In genomic region chr1:21673277-21673780, GRCh38 we compare ENCODE assay signal across 9 cellular contexts. TPM values are rescaled to one million over a fixed set of nuclear protein-coding genes. Genes with fewer than 3 reads are reported as not detected.
DNase-seq lines count a peak whose midpoint lies in the region; ATAC-seq and TF ChIP-seq lines count a peak whose summit lies in the region.
"Had no signal": no experiment of that assay in that cellular context is flagged by ENCODE, and none has a peak within 500 bp of the region (broad histone marks: within the 10 kb centered on the region; RNA-seq: fewer than 3 reads in every experiment).

No MANE protein-coding gene starts in this region.

- H3K27me3 ChIP-seq in hepatocyte, result no peaks in the 10 kb centered on the region
- H3K27me3 ChIP-seq in upper lobe of left lung, result peaks cover 0 to 14% (median 10%) of the 10 kb centered on the region in 4 donors

- H3K27ac ChIP-seq in VCaP (peak overlapping the region; percentile 98), hepatocyte (peak overlapping the region; percentile 16), upper lobe of left lung (peak overlapping the region in 3 of 4 donors; percentile 5 to 36 (median 28))

- no peaks in the 10 kb centered on the region for H3K9me2 ChIP-seq in hepatocyte (replicated peaks; ENCODE audit: insufficient read depth)

- ATAC-seq in upper lobe of left lung (ENCODE audit: low FRiP score in 2 of 2) (peak; percentile 31 to 51), HG03442 (IDR thresholded peaks at IDR 0.05; ENCODE audit: unreplicated experiment) (no peak), HG02571 (IDR thresholded peaks at IDR 0.05; ENCODE audit: unreplicated experiment) (no peak)

- no peak for TF ChIP-seq POLR2A in upper lobe of left lung (IDR thresholded peaks at IDR 0.05)

- no peaks in the 10 kb centered on the region for H3K79me2 ChIP-seq in hepatocyte

- H3K4me3 ChIP-seq in hepatocyte (no peak overlapping the region), upper lobe of left lung (no peak overlapping the region)

- 65% methylated on average over 9 of the region's 9 CpGs for WGBS in hepatocyte (ENCODE audit: low lambda C conversion rate, missing lambda C conversion rate)
- 4 to 11% methylated on average over 9 of the region's 9 CpGs for WGBS in upper lobe of left lung, 2 donors

- no peak overlapping the region for H3K4me2 ChIP-seq in hepatocyte

- peak; percentile 26 for DNase-seq in NCI-H510A treated with DMSO at 0.1 percent for 48 hours (lab: John Stamatoyannopoulos, UW)
- DNase-seq in NCI-H510A (lab: John Stamatoyannopoulos, UW), result no peak
- DNase-seq in hepatocyte (ENCODE audit: low spot score), result no peak
- DNase-seq in upper lobe of left lung, result peak; percentile 76 to 85
- no peak for DNase-seq in NCI-H2081 treated with DMSO at 0.1 percent for 48 hours (lab: John Stamatoyannopoulos, UW)
- DNase-seq: activated CD4-positive, CD25-positive, alpha-beta regulatory T cell treated with anti-CD3 and anti-CD28 coated beads, Interleukin-2, amount 50 U/mL, for 72 hours had no signal

- H3K9me3 ChIP-seq in hepatocyte (ENCODE audit: low read depth), result no peaks in the 10 kb centered on the region
- H3K9me3 ChIP-seq in upper lobe of left lung, result no peaks in the 10 kb centered on the region

- no peak for TF ChIP-seq EP300 in upper lobe of left lung (IDR thresholded peaks at IDR 0.05)

- TF ChIP-seq CTCF in VCaP (conservative IDR thresholded peaks at IDR 0.05) (no peak), hepatocyte (IDR thresholded peaks at IDR 0.05; ENCODE audit: poor library complexity) (no peak), upper lobe of left lung (IDR thresholded peaks at IDR 0.05) (no peak)

- no peak overlapping the region for H2AFZ ChIP-seq in hepatocyte

- H4K20me1 ChIP-seq in hepatocyte (ENCODE audit: insufficient read depth, poor library complexity, severe bottlenecking), result no peaks in the 10 kb centered on the region

- peaks cover 24% of the 10 kb centered on the region for H3K4me1 ChIP-seq in hepatocyte (ENCODE audit: insufficient read depth)
- peaks cover 30 to 45% (median 40%) of the 10 kb centered on the region in 4 donors for H3K4me1 ChIP-seq in upper lobe of left lung

- no peaks in the 10 kb centered on the region for H3K36me3 ChIP-seq in hepatocyte (replicated peaks; ENCODE audit: insufficient read depth, low read depth)
- no peaks in the 10 kb centered on the region for H3K36me3 ChIP-seq in upper lobe of left lung

RNA-seq across cellular contexts. Expression of gene RAP1GAP, which starts 4.2 kb away (rescaled TPM):
- total RNA-seq in hepatocyte (12.0 and 12.3 TPM in 2 replicates), upper lobe of left lung (10 to 100 TPM; 26.9 to 65.2 (median 36.7) TPM)
- 14.2 and 18.0 TPM in 2 replicates for polyA plus RNA-seq in hepatocyte

Comparison
In these comparisons a context has a peak if more than half of its experiments do, and no peak if none do; other contexts are left out.
1. DNase-seq: peak in NCI-H510A treated with DMSO at 0.1 percent for 48 hours (single experiment) and upper lobe of left lung (2 of 2); none in NCI-H510A (single experiment), hepatocyte (single experiment) and NCI-H2081 treated with DMSO at 0.1 percent for 48 hours (single experiment).
2. H3K27ac ChIP-seq: peak in every context shown above with its lines; median percentile 98 in VCaP; 28 in upper lobe of left lung; 16 in hepatocyte.
3. ATAC-seq: peak in upper lobe of left lung (2 of 2); none in HG03442 (single experiment) and HG02571 (single experiment).